Comparison of ENCODE assay signal across 31 cellular contexts in the genomic region with DNA sequence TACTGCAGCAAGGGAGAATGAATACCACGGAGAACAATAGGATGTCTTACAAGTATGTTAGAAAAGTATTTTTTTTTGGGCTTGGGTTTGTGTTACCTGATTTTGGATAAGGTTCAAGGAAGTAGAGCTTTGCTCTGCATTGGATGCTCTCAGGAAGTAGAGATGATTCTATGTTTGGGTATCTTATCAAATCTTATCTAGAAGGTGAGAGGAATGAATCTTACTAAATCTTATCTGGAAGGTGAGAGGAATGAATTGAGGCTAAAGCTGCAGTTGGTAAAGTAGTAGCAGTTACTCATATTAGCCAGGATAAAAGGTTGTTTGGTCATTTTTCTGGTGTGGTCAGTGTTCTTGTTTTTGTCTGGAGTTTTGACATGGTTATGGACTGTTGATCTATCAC. TPM values are rescaled to one million over a fixed set of nuclear protein-coding genes. Genes with fewer than 3 reads are reported as not detected.
A peak's percentile ranks its signal among the peaks of the same experiment; 100 is the strongest.
DNase-seq lines count a peak whose midpoint lies in the region; ATAC-seq, FAIRE-seq and TF ChIP-seq lines count a peak whose summit lies in the region.
"Had no signal": no experiment of that assay in that cellular context is flagged by ENCODE, and none has a peak within 500 bp of the region (broad histone marks: within the 10 kb centered on the region; RNA-seq: fewer than 3 reads in every experiment).

No MANE protein-coding gene starts in this region.

- TF ChIP-seq POLR2A in GM12892 (IDR thresholded peaks at IDR 0.05; ENCODE audit: low read depth, low read length): no peak

- TF ChIP-seq CTCF in nephron progenitor cell (IDR thresholded peaks at IDR 0.05): no peak

- H3K4me3 Mint-ChIP-seq in T-helper 1 cell treated with Interleukin-12 subunit alpha and Interleukin-12 subunit beta and Interleukin-4 antibody, amounts not matched to agents 30 μg/mL and 1 μg/mL, for 36 hours: no peak overlapping the region
- H3K4me3 Mint-ChIP-seq in activated T-helper 2 cell treated with anti-CD3 and anti-CD28 coated beads, Interferon-gamma antibody, Interleukin-2, Interleukin-4, amounts not matched to agents 10 μg/mL and 5 μg/mL and 100 μg/mL, durations not matched to agents 14 hours and 24 hours and 36 hours (ENCODE audit: low read depth): no peak overlapping the region
- no peak overlapping the region for H3K4me3 Mint-ChIP-seq in nephron progenitor cell
- H3K4me3 Mint-ChIP-seq: mesothelial cell of epicardium; stimulated activated memory B cell treated with anti-CD40 and anti-IgM and Interleukin-4, amounts not matched to agents 10 μg/mL and 1 μg/mL and 100 μg/mL, for 72 hours had no signal

- FAIRE-seq in GM12892 (lab: Jason Lieb, UNC): peak; percentile 21
- FAIRE-seq: H1, HTR-8/SVneo, K562 had no signal

- intact Hi-C loops in activated T-helper 2 cell treated with anti-CD3 and anti-CD28 coated beads, Interferon-gamma antibody, Interleukin-2, Interleukin-4, amounts not matched to agents 10 μg/mL and 5 μg/mL and 100 μg/mL, durations not matched to agents 14 hours and 24 hours and 36 hours (cut with micrococcal nuclease): no loop called here

- H3K36me3 Mint-ChIP-seq in T-helper 1 cell treated with Interleukin-12 subunit alpha and Interleukin-12 subunit beta and Interleukin-4 antibody, amounts not matched to agents 30 μg/mL and 1 μg/mL, for 36 hours (ENCODE audit: low read depth): peaks cover 37% of the 10 kb centered on the region
- H3K36me3 Mint-ChIP-seq in activated T-helper 2 cell treated with anti-CD3 and anti-CD28 coated beads, Interferon-gamma antibody, Interleukin-2, Interleukin-4, amounts not matched to agents 10 μg/mL and 5 μg/mL and 100 μg/mL, durations not matched to agents 14 hours and 24 hours and 36 hours (ENCODE audit: low read depth): peaks cover 62% of the 10 kb centered on the region
- peaks cover 70% of the 10 kb centered on the region for H3K36me3 Mint-ChIP-seq in nephron progenitor cell (ENCODE audit: low read depth)

- H3K9me3 Mint-ChIP-seq in T-helper 1 cell treated with Interleukin-12 subunit alpha and Interleukin-12 subunit beta and Interleukin-4 antibody, amounts not matched to agents 30 μg/mL and 1 μg/mL, for 36 hours: no peaks in the 10 kb centered on the region
- H3K9me3 Mint-ChIP-seq in activated T-helper 2 cell treated with anti-CD3 and anti-CD28 coated beads, Interferon-gamma antibody, Interleukin-2, Interleukin-4, amounts not matched to agents 10 μg/mL and 5 μg/mL and 100 μg/mL, durations not matched to agents 14 hours and 24 hours and 36 hours: no peaks in the 10 kb centered on the region
- H3K9me3 Mint-ChIP-seq in nephron progenitor cell: no peaks in the 10 kb centered on the region
- H3K9me3 Mint-ChIP-seq: mesothelial cell of epicardium; stimulated activated memory B cell treated with anti-CD40 and anti-IgM and Interleukin-4, amounts not matched to agents 10 μg/mL and 1 μg/mL and 100 μg/mL, for 72 hours had no signal

- H3K27me3 Mint-ChIP-seq in T-helper 1 cell treated with Interleukin-12 subunit alpha and Interleukin-12 subunit beta and Interleukin-4 antibody, amounts not matched to agents 30 μg/mL and 1 μg/mL, for 36 hours (ENCODE audit: low read depth): no peaks in the 10 kb centered on the region
- no peaks in the 10 kb centered on the region for H3K27me3 Mint-ChIP-seq in activated T-helper 2 cell treated with anti-CD3 and anti-CD28 coated beads, Interferon-gamma antibody, Interleukin-2, Interleukin-4, amounts not matched to agents 10 μg/mL and 5 μg/mL and 100 μg/mL, durations not matched to agents 14 hours and 24 hours and 36 hours (ENCODE audit: low read depth)
- no peaks in the 10 kb centered on the region for H3K27me3 Mint-ChIP-seq in nephron progenitor cell (ENCODE audit: low read depth, poor library complexity)
- H3K27me3 Mint-ChIP-seq: stimulated activated memory B cell treated with anti-CD40 and anti-IgM and Interleukin-4, amounts not matched to agents 10 μg/mL and 1 μg/mL and 100 μg/mL, for 72 hours had no signal

- DNase-seq in T-helper 1 cell: no peak
- no peak for DNase-seq in GM12892 (ENCODE audit: insufficient read length)
- DNase-seq in activated T-helper 2 cell treated with anti-CD3 and anti-CD28 coated beads, Interferon-gamma antibody, Interleukin-2, Interleukin-4, amounts not matched to agents 10 μg/mL and 5 μg/mL and 100 μg/mL, durations not matched to agents 14 hours and 24 hours and 36 hours (ENCODE audit: low spot score): no peak
- no peak for DNase-seq in nephron progenitor cell
- DNase-seq in hepatic stellate cell (ENCODE audit: low spot score): no peak
- DNase-seq: 8988T; activated CD4-positive, CD25-positive, alpha-beta regulatory T cell treated with anti-CD3 and anti-CD28 coated beads, Interleukin-2, amount 50 U/mL, for 72 hours; activated CD8-positive, alpha-beta memory T cell treated with anti-CD3 and anti-CD28 coated beads for 24 hours; C1 segment of cervical spinal cord; Calu3; caudate nucleus; DMS79 treated with DMSO at 0.1 percent for 48 hours; esophagus squamous epithelium; foreskin keratinocyte; GF-D8; heart left ventricle; NCI-H1092 treated with DMSO at 0.1 percent for 48 hours; NCI-H187; NCI-H2171; NCI-H510A; occipital lobe; OCI-M1; substantia nigra had no signal

- H3K4me1 Mint-ChIP-seq in T-helper 1 cell treated with Interleukin-12 subunit alpha and Interleukin-12 subunit beta and Interleukin-4 antibody, amounts not matched to agents 30 μg/mL and 1 μg/mL, for 36 hours (ENCODE audit: low read depth): peaks cover 19% of the 10 kb centered on the region
- peaks cover 30% of the 10 kb centered on the region for H3K4me1 Mint-ChIP-seq in activated T-helper 2 cell treated with anti-CD3 and anti-CD28 coated beads, Interferon-gamma antibody, Interleukin-2, Interleukin-4, amounts not matched to agents 10 μg/mL and 5 μg/mL and 100 μg/mL, durations not matched to agents 14 hours and 24 hours and 36 hours (ENCODE audit: low read depth)
- H3K4me1 Mint-ChIP-seq in nephron progenitor cell: no peaks in the 10 kb centered on the region
- H3K4me1 Mint-ChIP-seq: mesothelial cell of epicardium; stimulated activated memory B cell treated with anti-CD40 and anti-IgM and Interleukin-4, amounts not matched to agents 10 μg/mL and 1 μg/mL and 100 μg/mL, for 72 hours had no signal

- peak overlapping the region; percentile 34 for H3K27ac Mint-ChIP-seq in T-helper 1 cell treated with Interleukin-12 subunit alpha and Interleukin-12 subunit beta and Interleukin-4 antibody, amounts not matched to agents 30 μg/mL and 1 μg/mL, for 36 hours
- H3K27ac Mint-ChIP-seq in activated T-helper 2 cell treated with anti-CD3 and anti-CD28 coated beads, Interferon-gamma antibody, Interleukin-2, Interleukin-4, amounts not matched to agents 10 μg/mL and 5 μg/mL and 100 μg/mL, durations not matched to agents 14 hours and 24 hours and 36 hours: peak overlapping the region; percentile 54
- H3K27ac Mint-ChIP-seq in nephron progenitor cell: peak overlapping the region; percentile 34
- H3K27ac Mint-ChIP-seq: mesothelial cell of epicardium; stimulated activated memory B cell treated with anti-CD40 and anti-IgM and Interleukin-4, amounts not matched to agents 10 μg/mL and 1 μg/mL and 100 μg/mL, for 72 hours had no signal

- ATAC-seq in activated CD4-positive, CD25-positive, alpha-beta regulatory T cell treated with anti-CD3 and anti-CD28 coated beads, Interleukin-2, amount 50 U/mL, for 24 hours: no peak
- ATAC-seq in HG03139 (IDR thresholded peaks at IDR 0.05; ENCODE audit: unreplicated experiment): no peak
- ATAC-seq: foreskin keratinocyte; K562; stimulated activated memory B cell treated with anti-CD40 and anti-IgM and Interleukin-4, amounts not matched to agents 10 μg/mL and 1 μg/mL and 100 μg/mL, for 72 hours had no signal

RNA-seq across cellular contexts. Expression of a gene that starts 17.4 kb away (rescaled TPM):
- 80.3 TPM for polyA plus RNA-seq in GM12892 (2012; ENCODE audit: missing spikeins)
- total RNA-seq in activated T-helper 2 cell treated with anti-CD3 and anti-CD28 coated beads, Interferon-gamma antibody, Interleukin-2, Interleukin-4, amounts not matched to agents 10 μg/mL and 5 μg/mL and 100 μg/mL, durations not matched to agents 14 hours and 24 hours and 36 hours: 79.3 and 81.2 TPM in 2 replicates
